Comparison of ENCODE assay signal across 1 cellular context in the genomic region with DNA sequence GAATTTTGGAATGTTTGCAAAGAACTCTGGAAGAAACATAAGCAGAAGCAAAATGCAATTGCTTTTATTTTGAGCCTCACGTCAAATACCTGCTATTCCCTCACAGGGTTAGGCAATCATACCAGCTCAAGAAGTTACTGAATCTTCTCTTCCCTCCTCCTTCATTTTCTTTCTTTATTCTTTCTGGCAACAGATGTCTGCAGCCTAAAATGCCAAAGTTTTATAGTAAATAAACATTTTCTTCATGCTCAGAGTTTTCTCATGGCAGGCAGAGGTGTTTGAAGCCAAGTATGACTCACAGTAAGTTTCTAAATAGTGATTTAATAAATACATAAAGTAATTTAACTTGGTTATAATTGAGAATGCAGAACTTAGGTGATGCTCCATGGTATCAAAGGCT.
TF ChIP-seq lines count a peak whose summit lies in the region.

No MANE protein-coding gene starts in this region.

TF ChIP-seq in IMR-90, 13 proteins besides CTCF, POLR2A, EP300 and RAD21 (continued from another document):
- TF ChIP-seq, protein P1, sequence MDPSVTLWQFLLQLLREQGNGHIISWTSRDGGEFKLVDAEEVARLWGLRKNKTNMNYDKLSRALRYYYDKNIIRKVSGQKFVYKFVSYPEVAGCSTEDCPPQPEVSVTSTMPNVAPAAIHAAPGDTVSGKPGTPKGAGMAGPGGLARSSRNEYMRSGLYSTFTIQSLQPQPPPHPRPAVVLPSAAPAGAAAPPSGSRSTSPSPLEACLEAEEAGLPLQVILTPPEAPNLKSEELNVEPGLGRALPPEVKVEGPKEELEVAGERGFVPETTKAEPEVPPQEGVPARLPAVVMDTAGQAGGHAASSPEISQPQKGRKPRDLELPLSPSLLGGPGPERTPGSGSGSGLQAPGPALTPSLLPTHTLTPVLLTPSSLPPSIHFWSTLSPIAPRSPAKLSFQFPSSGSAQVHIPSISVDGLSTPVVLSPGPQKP (IDR thresholded peaks at IDR 0.05; ENCODE audit: borderline replicate concordance, low read depth, low read length) = no peak
- TF ChIP-seq, protein P2, sequence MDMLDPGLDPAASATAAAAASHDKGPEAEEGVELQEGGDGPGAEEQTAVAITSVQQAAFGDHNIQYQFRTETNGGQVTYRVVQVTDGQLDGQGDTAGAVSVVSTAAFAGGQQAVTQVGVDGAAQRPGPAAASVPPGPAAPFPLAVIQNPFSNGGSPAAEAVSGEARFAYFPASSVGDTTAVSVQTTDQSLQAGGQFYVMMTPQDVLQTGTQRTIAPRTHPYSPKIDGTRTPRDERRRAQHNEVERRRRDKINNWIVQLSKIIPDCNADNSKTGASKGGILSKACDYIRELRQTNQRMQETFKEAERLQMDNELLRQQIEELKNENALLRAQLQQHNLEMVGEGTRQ (IDR thresholded peaks at IDR 0.05; ENCODE audit: low read depth, low read length) = no peak
